In the genomic region with DNA sequence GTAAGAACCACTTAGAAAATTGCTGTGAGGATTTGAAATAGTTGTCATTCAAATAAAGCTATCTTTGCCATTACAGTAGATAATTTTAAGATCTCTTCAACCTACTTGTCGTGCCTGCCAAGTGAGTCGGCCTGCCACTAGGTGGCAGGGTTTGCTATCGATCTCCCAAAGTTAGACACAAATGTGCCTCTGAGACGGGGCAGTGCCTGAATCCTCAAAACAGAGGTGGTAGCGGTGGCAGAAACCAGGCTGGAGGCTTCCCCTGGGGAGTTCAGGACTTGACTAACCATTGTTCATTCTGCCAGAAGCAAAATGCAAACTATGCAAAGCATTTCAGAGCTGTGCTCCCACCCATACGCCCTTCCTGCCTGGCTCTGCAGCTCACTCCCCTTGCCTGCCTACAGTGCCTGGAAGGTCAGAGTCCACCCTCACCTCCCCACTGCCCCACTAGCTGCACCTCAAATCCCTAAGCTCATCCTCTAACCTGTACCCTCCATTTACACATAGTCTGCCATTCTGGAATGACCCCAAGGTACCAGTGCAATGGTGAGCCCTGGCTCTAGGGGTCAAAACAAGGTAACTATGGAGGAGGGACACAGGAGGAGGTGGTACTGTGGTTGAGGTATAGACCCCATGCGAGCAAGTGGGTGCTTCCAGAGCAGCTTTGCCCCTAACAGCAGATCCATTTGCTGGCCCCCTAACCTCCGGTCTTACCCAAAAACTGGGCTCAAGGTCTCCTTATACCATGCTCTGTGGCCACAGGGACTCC, we compare ENCODE assay signal across 7 cellular contexts.
DNase-seq lines count a peak whose midpoint lies in the region; ATAC-seq, FAIRE-seq and TF ChIP-seq lines count a peak whose summit lies in the region.

No MANE protein-coding gene starts in this region.

- H3K4me3 ChIP-seq in astrocyte (ENCODE audit: insufficient read depth, low read depth, low read length), result no peak overlapping the region
- no peak overlapping the region for H3K4me3 ChIP-seq in smooth muscle cell

- H3K9me3 ChIP-seq in astrocyte (ENCODE audit: insufficient read depth, low read depth, low read length) (no peaks in the 10 kb centered on the region), smooth muscle cell (replicated peaks; ENCODE audit: low read depth) (no peaks in the 10 kb centered on the region)

- 30% methylated on average over 8 of the region's 8 CpGs for WGBS in smooth muscle cell (ENCODE audit: low lambda C conversion rate)

- TF ChIP-seq CTCF in GM13976 (IDR thresholded peaks at IDR 0.05; ENCODE audit: borderline replicate concordance, control extremely low read depth, extremely low read depth, insufficient read depth, missing control alignments) (peak; percentile 83), astrocyte (IDR thresholded peaks at IDR 0.05; ENCODE audit: insufficient read depth, low read depth, low read length) (peak; percentile 90), smooth muscle cell (IDR thresholded peaks at IDR 0.05; ENCODE audit: borderline replicate concordance, insufficient read depth, poor library complexity, severe bottlenecking) (peak; percentile 89)

- H3K36me3 ChIP-seq in astrocyte (ENCODE audit: insufficient read depth, low read length) (no peaks in the 10 kb centered on the region), smooth muscle cell (ENCODE audit: low read depth) (no peaks in the 10 kb centered on the region)

- H3K79me2 ChIP-seq in astrocyte (ENCODE audit: insufficient read depth, low read length) (no peaks in the 10 kb centered on the region), smooth muscle cell (ENCODE audit: low read depth) (no peaks in the 10 kb centered on the region)

- H3K27me3 Mint-ChIP-seq in astrocyte (ENCODE audit: low read depth, unreplicated experiment), result no peaks in the 10 kb centered on the region

- ATAC-seq in HG02678 (IDR thresholded peaks at IDR 0.05; ENCODE audit: unreplicated experiment), result peak; percentile 88

- peak; percentile 79 for DNase-seq in GM13976 (ENCODE audit: low spot score)
- peak; percentile 69 for DNase-seq in NCI-H1105 treated with DMSO at 0.1 percent for 48 hours (lab: John Stamatoyannopoulos, UW)
- DNase-seq in T-helper 2 cell, result peak in 4 of 5 experiments; percentile 23 to 74 (median 45)
- peak; percentile 35 for DNase-seq in astrocyte (ENCODE audit: low read depth)
- DNase-seq in hypothalamus (lab: John Stamatoyannopoulos, UW), result peak in 41 of 51 donors; percentile 13 to 78 (median 49)
- DNase-seq in smooth muscle cell (lab: John Stamatoyannopoulos, UW; ENCODE audit: unreplicated experiment), result peak; percentile 28

- H3K36me3 Mint-ChIP-seq in astrocyte (ENCODE audit: low read depth, unreplicated experiment), result peaks cover 2% of the 10 kb centered on the region

- H3K27me3 ChIP-seq in astrocyte (ENCODE audit: insufficient read depth, low read length) (peaks cover 2% of the 10 kb centered on the region), smooth muscle cell (ENCODE audit: low read depth) (no peaks in the 10 kb centered on the region)

- H2AFZ ChIP-seq in astrocyte (ENCODE audit: low read depth, low read length) (peak overlapping the region; percentile 40), smooth muscle cell (ENCODE audit: low read depth) (peak overlapping the region; percentile 22)

- FAIRE-seq in astrocyte (lab: Jason Lieb, UNC), result no peak

- H3K4me2 ChIP-seq in astrocyte (ENCODE audit: low read length), result no peak overlapping the region
- no peak overlapping the region for H3K4me2 ChIP-seq in smooth muscle cell

- H3K27ac ChIP-seq in astrocyte (ENCODE audit: low read depth, low read length) (no peak overlapping the region), smooth muscle cell (ENCODE audit: low read depth) (no peak overlapping the region)

- no peaks in the 10 kb centered on the region for H4K20me1 ChIP-seq in astrocyte (ENCODE audit: insufficient read depth, low read length)
- H4K20me1 ChIP-seq in smooth muscle cell (ENCODE audit: low read depth), result no peaks in the 10 kb centered on the region

- peak overlapping the region; percentile 21 for H3K4me3 Mint-ChIP-seq in astrocyte (ENCODE audit: unreplicated experiment)

- H3F3A ChIP-seq in smooth muscle cell (ENCODE audit: low read depth), result no peaks in the 10 kb centered on the region

- no peaks in the 10 kb centered on the region for H3K9me3 Mint-ChIP-seq in astrocyte (ENCODE audit: unreplicated experiment)

- in situ Hi-C loops in GM13976 (cut with MboI; ENCODE audit: low sequenced_read_pairs, unreplicated experiment), result no loop called here

- H3K27ac Mint-ChIP-seq in astrocyte (ENCODE audit: unreplicated experiment), result peak overlapping the region; percentile 37

- no peaks in the 10 kb centered on the region for H3K4me1 ChIP-seq in astrocyte (ENCODE audit: insufficient read depth, low read length)
- H3K4me1 ChIP-seq in smooth muscle cell (ENCODE audit: low read depth), result peaks cover 14% of the 10 kb centered on the region

- H3K9ac ChIP-seq in astrocyte (ENCODE audit: low read length) (no peak overlapping the region), smooth muscle cell (ENCODE audit: low read depth) (no peak overlapping the region)

- peaks cover 8% of the 10 kb centered on the region for H3K4me1 Mint-ChIP-seq in astrocyte (ENCODE audit: low read depth, unreplicated experiment)

Comparison
In these comparisons a context has a peak if more than half of its experiments do, and no peak if none do; other contexts are left out.
1. DNase-seq: peak in every context shown above with its lines; median percentile 79 in GM13976; 69 in NCI-H1105 treated with DMSO at 0.1 percent for 48 hours; 49 in hypothalamus; 45 in T-helper 2 cell; 35 in astrocyte; 28 in smooth muscle cell.